Comparison of ENCODE assay signal across 11 cellular contexts in the genomic region with DNA sequence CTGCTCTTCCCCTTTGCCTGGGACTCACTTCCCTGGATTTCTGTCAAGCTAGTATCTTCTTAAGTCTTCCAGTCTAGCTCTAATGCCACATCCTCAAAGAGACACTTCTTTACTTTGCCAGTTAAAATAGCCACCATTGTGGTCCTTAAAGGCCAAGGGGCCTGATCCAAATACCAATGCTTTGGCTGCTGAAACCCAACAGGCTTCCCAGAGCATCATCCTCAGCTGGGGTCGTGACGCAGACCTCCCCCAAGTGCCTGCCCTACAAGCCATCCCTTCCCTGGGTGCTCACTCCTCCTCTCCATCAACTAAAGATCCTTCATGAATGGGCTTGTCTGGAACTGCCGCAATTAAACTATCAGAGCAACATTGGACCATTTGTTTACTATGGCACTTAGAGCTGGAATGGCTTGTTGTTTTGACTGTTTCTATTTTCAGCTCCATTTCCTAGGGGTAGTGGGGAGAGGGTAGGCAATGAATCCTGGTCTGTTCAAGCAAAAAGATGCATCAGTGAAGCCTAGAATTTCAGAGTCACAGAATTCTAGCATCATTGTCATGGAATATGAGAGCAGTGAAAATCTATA.
DNase-seq lines count a peak whose midpoint lies in the region; ATAC-seq and TF ChIP-seq lines count a peak whose summit lies in the region.
"Had no signal": no experiment of that assay in that cellular context is flagged by ENCODE, and none has a peak within 500 bp of the region (broad histone marks: within the 10 kb centered on the region; RNA-seq: fewer than 3 reads in every experiment).

No MANE protein-coding gene starts in this region.

- H3K27ac Mint-ChIP-seq in brain, result peak overlapping the region in 4 of 5 experiments; percentile 16 to 73 (median 36)
- H3K27ac Mint-ChIP-seq: activated T-helper 1 cell treated with anti-CD3 and anti-CD28 coated beads, Interleukin-12 subunit alpha, Interleukin-12 subunit beta, Interleukin-2, Interleukin-4 antibody, amounts not matched to agents 30 ng/mL and 10 ng/mL and 1 ng/mL, durations not matched to agents 14 hours and 24 hours and 36 hours; mesothelial cell of epicardium had no signal

- ATAC-seq in GM19035 (IDR thresholded peaks at IDR 0.05; ENCODE audit: unreplicated experiment), result no peak

- H3K4me3 Mint-ChIP-seq in brain, result no peak overlapping the region
- H3K4me3 Mint-ChIP-seq: activated T-helper 1 cell treated with anti-CD3 and anti-CD28 coated beads, Interleukin-12 subunit alpha, Interleukin-12 subunit beta, Interleukin-2, Interleukin-4 antibody, amounts not matched to agents 30 ng/mL and 10 ng/mL and 1 ng/mL, durations not matched to agents 14 hours and 24 hours and 36 hours; CD4-positive, alpha-beta memory T cell; mesothelial cell of epicardium had no signal

- POLR2A ChIA-PET in PC-9 (lab: Charles Lee; ENCODE audit: unreplicated experiment), result no interaction called here

- H3K4me3 ChIP-seq in tibial artery (no peak overlapping the region), PC-9 (no peak overlapping the region)

- BruUV-seq in PC-9 (replicated peaks; lab: Mats Ljungman, UMichigan), result no TSS peak

- H3K27me3 Mint-ChIP-seq in brain, result peaks cover 4% of the 10 kb centered on the region

- peak overlapping the region; percentile 70 to 77 for H3K27ac ChIP-seq in tibial artery
- no peak overlapping the region for H3K27ac ChIP-seq in PC-9

- H3K4me2 ChIP-seq in PC-9, result no peak overlapping the region

- intact Hi-C loops in tibial artery (cut with DNase I; ENCODE audit: low total_unique reads), result loop anchor here (5.0 kb wide), 1 partner anchor 77 kb away; no protein-coding TSS in a partner anchor
- intact Hi-C loops in PC-9 (cut with micrococcal nuclease; ENCODE audit: unreplicated experiment), result no loop called here

- H3K27me3 ChIP-seq in tibial artery, result no peaks in the 10 kb centered on the region
- H3K27me3 ChIP-seq in PC-9 (ENCODE audit: insufficient read depth, low read depth), result no peaks in the 10 kb centered on the region; the same call in 1 of the 2 replicates

- H3K36me3 Mint-ChIP-seq in brain, result no peaks in the 10 kb centered on the region
- H3K36me3 Mint-ChIP-seq: CD4-positive, alpha-beta memory T cell; mesothelial cell of epicardium had no signal

- DNase-seq in NCI-H1417 (lab: John Stamatoyannopoulos, UW) (peak in 2 of 3 experiments; percentile 66 to 90), medulla oblongata (ENCODE audit: extremely low spot score) (peak; percentile 86), tibial artery (peak in 1 of 2 donors; percentile 41), PC-9 (no peak)
- no peak for DNase-seq in activated CD4-positive, alpha-beta T cell treated with anti-CD3 and anti-CD28 coated beads for 48 hours
- DNase-seq: CD4-positive, alpha-beta memory T cell; T-helper 9 cell had no signal

- peaks cover 16% of the 10 kb centered on the region for H3F3A ChIP-seq in PC-9 (ENCODE audit: insufficient read depth, low read depth)

- CTCF ChIA-PET in PC-9 (lab: Charles Lee), result no interaction called here

- TF ChIP-seq CTCF in brain (conservative IDR thresholded peaks at IDR 0.05), result no peak
- TF ChIP-seq CTCF in tibial artery (IDR thresholded peaks at IDR 0.05), result no peak
- no peak for TF ChIP-seq CTCF in PC-9 (conservative IDR thresholded peaks at IDR 0.05)

- peaks cover 0 to 90% (median 69%) of the 10 kb centered on the region in 4 donors for H3K4me1 ChIP-seq in tibial artery
- peaks cover 43% of the 10 kb centered on the region for H3K4me1 ChIP-seq in PC-9 (replicated peaks; ENCODE audit: insufficient read depth)

- H3K9me3 Mint-ChIP-seq in brain, result peaks cover 0 to 6% (median 0%) of the 10 kb centered on the region in 5 experiments
- H3K9me3 Mint-ChIP-seq: activated T-helper 1 cell treated with anti-CD3 and anti-CD28 coated beads, Interleukin-12 subunit alpha, Interleukin-12 subunit beta, Interleukin-2, Interleukin-4 antibody, amounts not matched to agents 30 ng/mL and 10 ng/mL and 1 ng/mL, durations not matched to agents 14 hours and 24 hours and 36 hours; mesothelial cell of epicardium had no signal

- peaks cover 78% of the 10 kb centered on the region for H3K4me1 Mint-ChIP-seq in brain

- H4K20me1 ChIP-seq in PC-9 (ENCODE audit: insufficient read depth), result no peaks in the 10 kb centered on the region

- no peaks in the 10 kb centered on the region for H3K79me2 ChIP-seq in PC-9 (ENCODE audit: low read depth)

- no peaks in the 10 kb centered on the region for H3K36me3 ChIP-seq in tibial artery
- no peaks in the 10 kb centered on the region for H3K36me3 ChIP-seq in PC-9 (ENCODE audit: low read depth)

- H2AFZ ChIP-seq in PC-9, result no peak overlapping the region

- no peaks in the 10 kb centered on the region for H3K9me2 ChIP-seq in PC-9 (ENCODE audit: insufficient read depth)

- H3K9me3 ChIP-seq in tibial artery (no peaks in the 10 kb centered on the region), PC-9 (ENCODE audit: insufficient read depth, low read depth) (no peaks in the 10 kb centered on the region)

Comparison
In these comparisons a context has a peak if more than half of its experiments do, and no peak if none do; other contexts are left out.
1. DNase-seq: peak in NCI-H1417 (2 of 3) and medulla oblongata (single experiment); none in activated CD4-positive, alpha-beta T cell treated with anti-CD3 and anti-CD28 coated beads for 48 hours (single experiment) and PC-9 (0 of 2).